Comparison of ENCODE assay signal across 28 cellular contexts in genomic region chr1:231194476-231194842, GRCh38. TPM values are rescaled to one million over a fixed set of nuclear protein-coding genes. Genes with fewer than 3 reads are reported as not detected.
"Had no signal": no experiment of that assay in that cellular context is flagged by ENCODE, and none has a peak within 500 bp of the region (broad histone marks: within the 10 kb centered on the region; RNA-seq: fewer than 3 reads in every experiment).

No MANE protein-coding gene starts in this region.

- H3K27ac Mint-ChIP-seq: immature natural killer cell; memory B cell; mesothelial cell of epicardium; nephron; progenitor cell of endocrine pancreas; stimulated activated memory B cell treated with anti-CD40 and anti-IgM and Interleukin-4, amounts not matched to agents 10 μg/mL and 1 μg/mL and 100 μg/mL, for 72 hours had no signal

- H3K4me3 ChIP-seq: coronary artery, esophagus squamous epithelium, heart right ventricle, lung, mucosa of descending colon, neural progenitor cell, right atrium auricular region, sigmoid colon, thoracic aorta, tibial nerve, upper lobe of left lung, uterus had no signal

- H3K4me1 ChIP-seq: esophagus squamous epithelium, parathyroid adenoma, sigmoid colon, uterus had no signal

- H3K4me3 Mint-ChIP-seq: immature natural killer cell; memory B cell; mesothelial cell of epicardium; naive thymus-derived CD4-positive, alpha-beta T cell; nephron; neural progenitor cell; stimulated activated memory B cell treated with anti-CD40 and anti-IgM and Interleukin-4, amounts not matched to agents 10 μg/mL and 1 μg/mL and 100 μg/mL, for 72 hours had no signal

- H3K9me3 Mint-ChIP-seq: immature natural killer cell; stimulated activated memory B cell treated with anti-CD40 and anti-IgM and Interleukin-4, amounts not matched to agents 10 μg/mL and 1 μg/mL and 100 μg/mL, for 72 hours had no signal

- ATAC-seq: heart right ventricle; naive thymus-derived CD4-positive, alpha-beta T cell; stimulated activated memory B cell treated with anti-CD40 and anti-IgM and Interleukin-4, amounts not matched to agents 10 μg/mL and 1 μg/mL and 100 μg/mL, for 72 hours; stimulated activated naive CD8-positive, alpha-beta T cell treated with anti-CD3 and anti-CD28 coated beads, Interleukin-15, Interleukin-2, amounts not matched to agents 100 U/mL and 50 U/mL, for 24 hours had no signal

- H3K9me3 ChIP-seq: mucosa of descending colon, right atrium auricular region, thoracic aorta, tibial nerve, uterus had no signal

- DNase-seq: effector memory CD4-positive, alpha-beta T cell; esophagus squamous epithelium; foreskin melanocyte; glutamatergic neuron; heart right ventricle; hypothalamus; immature natural killer cell; mucosa of descending colon; naive thymus-derived CD4-positive, alpha-beta T cell; sigmoid colon; stimulated activated CD4-positive, alpha-beta T cell treated with anti-CD3 and anti-CD28 coated beads, Interleukin-4, amount 100 ng/mL, for 4 hours; stimulated activated naive CD8-positive, alpha-beta T cell treated with anti-CD3 and anti-CD28 coated beads, Interleukin-15, Interleukin-2, amounts not matched to agents 100 U/mL and 50 U/mL, for 24 hours; uterus had no signal

- H3K27me3 ChIP-seq: right atrium auricular region, tibial nerve, upper lobe of left lung, uterus had no signal

- H3K36me3 ChIP-seq: esophagus squamous epithelium, heart right ventricle, neural progenitor cell, right atrium auricular region, sigmoid colon, thoracic aorta, tibial nerve, upper lobe of left lung, uterus had no signal

- H3K36me3 Mint-ChIP-seq: immature natural killer cell; memory B cell; mesothelial cell of epicardium; naive thymus-derived CD4-positive, alpha-beta T cell; neural progenitor cell; stimulated activated memory B cell treated with anti-CD40 and anti-IgM and Interleukin-4, amounts not matched to agents 10 μg/mL and 1 μg/mL and 100 μg/mL, for 72 hours had no signal

- H3K27ac ChIP-seq: coronary artery, esophagus squamous epithelium, heart right ventricle, neural progenitor cell, parathyroid adenoma, right atrium auricular region, sigmoid colon, thoracic aorta, tibial nerve, upper lobe of left lung, uterus had no signal

- H3K4me1 Mint-ChIP-seq: immature natural killer cell; memory B cell; naive thymus-derived CD4-positive, alpha-beta T cell; stimulated activated memory B cell treated with anti-CD40 and anti-IgM and Interleukin-4, amounts not matched to agents 10 μg/mL and 1 μg/mL and 100 μg/mL, for 72 hours had no signal

RNA-seq across cellular contexts. Expression of gene TRIM67, which starts 32.6 kb away (rescaled TPM):
- total RNA-seq: dermis blood vessel endothelial cell, esophagus squamous epithelium, thoracic aorta had no signal
- polyA plus RNA-seq: heart right ventricle; immature natural killer cell; liver; naive thymus-derived CD4-positive, alpha-beta T cell had no signal
